2 cellular contexts compared by ENCODE assay signal in the genomic region with DNA sequence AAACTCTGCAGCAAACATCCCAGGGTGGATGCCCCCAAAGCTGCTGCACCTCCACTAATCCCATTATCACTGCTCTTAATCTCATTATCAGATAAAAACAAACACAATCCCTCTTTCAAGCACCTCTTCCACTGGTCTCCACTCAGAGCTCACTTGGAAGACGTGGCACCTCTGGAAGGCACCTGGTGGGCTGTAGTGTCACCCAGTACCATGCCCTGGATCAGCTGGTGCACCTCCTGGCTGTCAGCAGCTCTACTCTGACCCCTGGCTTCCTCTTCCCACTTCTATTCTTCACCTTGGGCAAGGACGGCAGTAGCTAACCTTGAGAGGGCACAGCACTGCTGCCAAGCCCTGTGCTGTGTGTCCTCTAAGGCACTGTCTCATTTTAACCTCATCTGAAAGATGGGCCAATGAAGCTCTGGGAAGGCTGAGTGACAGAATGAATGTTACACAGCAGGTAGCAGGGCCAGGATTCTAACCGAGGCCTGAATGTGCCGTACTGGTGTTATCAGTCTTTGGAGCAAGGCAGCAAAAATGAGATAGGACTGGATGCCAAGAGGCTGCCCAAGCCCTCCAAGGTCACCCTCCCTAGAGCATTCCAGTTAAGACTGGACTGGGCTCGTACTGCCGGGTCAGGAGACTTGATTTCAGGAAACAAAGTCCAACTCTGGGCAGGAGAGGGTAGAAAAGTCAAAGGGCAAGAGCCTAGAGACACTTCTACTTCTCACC.
TF ChIP-seq lines count a peak whose summit lies in the region.

No MANE protein-coding gene starts in this region.

TF ChIP-seq in A549, 52 proteins besides CTCF, POLR2A, EP300 and RAD21:
- TF ChIP-seq CBX2 (IDR thresholded peaks at IDR 0.05; ENCODE audit: borderline replicate concordance, low read depth) (no peak), CEBPB (IDR thresholded peaks at IDR 0.05) (no peak), NFE2L2 (conservative IDR thresholded peaks at IDR 0.05; ENCODE audit: low read length) (no peak), EHF (CRISPR knock-in tag; IDR thresholded peaks at IDR 0.05) (no peak), CHD2 (IDR thresholded peaks at IDR 0.05; ENCODE audit: low read length, partially characterized antibody) (no peak), PHF8 (IDR thresholded peaks at IDR 0.05; ENCODE audit: borderline replicate concordance, low read depth) (no peak), HOXB5 (CRISPR knock-in tag; IDR thresholded peaks at IDR 0.05) (no peak), HEYL (CRISPR knock-in tag; IDR thresholded peaks at IDR 0.05) (no peak), JUNB (IDR thresholded peaks at IDR 0.05) (no peak)
- TF ChIP-seq, protein P1, sequence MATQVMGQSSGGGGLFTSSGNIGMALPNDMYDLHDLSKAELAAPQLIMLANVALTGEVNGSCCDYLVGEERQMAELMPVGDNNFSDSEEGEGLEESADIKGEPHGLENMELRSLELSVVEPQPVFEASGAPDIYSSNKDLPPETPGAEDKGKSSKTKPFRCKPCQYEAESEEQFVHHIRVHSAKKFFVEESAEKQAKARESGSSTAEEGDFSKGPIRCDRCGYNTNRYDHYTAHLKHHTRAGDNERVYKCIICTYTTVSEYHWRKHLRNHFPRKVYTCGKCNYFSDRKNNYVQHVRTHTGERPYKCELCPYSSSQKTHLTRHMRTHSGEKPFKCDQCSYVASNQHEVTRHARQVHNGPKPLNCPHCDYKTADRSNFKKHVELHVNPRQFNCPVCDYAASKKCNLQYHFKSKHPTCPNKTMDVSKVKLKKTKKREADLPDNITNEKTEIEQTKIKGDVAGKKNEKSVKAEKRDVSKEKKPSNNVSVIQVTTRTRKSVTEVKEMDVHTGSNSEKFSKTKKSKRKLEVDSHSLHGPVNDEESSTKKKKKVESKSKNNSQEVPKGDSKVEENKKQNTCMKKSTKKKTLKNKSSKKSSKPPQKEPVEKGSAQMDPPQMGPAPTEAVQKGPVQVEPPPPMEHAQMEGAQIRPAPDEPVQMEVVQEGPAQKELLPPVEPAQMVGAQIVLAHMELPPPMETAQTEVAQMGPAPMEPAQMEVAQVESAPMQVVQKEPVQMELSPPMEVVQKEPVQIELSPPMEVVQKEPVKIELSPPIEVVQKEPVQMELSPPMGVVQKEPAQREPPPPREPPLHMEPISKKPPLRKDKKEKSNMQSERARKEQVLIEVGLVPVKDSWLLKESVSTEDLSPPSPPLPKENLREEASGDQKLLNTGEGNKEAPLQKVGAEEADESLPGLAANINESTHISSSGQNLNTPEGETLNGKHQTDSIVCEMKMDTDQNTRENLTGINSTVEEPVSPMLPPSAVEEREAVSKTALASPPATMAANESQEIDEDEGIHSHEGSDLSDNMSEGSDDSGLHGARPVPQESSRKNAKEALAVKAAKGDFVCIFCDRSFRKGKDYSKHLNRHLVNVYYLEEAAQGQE (IDR thresholded peaks at IDR 0.05), result no peak
- TF ChIP-seq, protein P2, sequence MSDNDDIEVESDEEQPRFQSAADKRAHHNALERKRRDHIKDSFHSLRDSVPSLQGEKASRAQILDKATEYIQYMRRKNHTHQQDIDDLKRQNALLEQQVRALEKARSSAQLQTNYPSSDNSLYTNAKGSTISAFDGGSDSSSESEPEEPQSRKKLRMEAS (IDR thresholded peaks at IDR 0.05), result no peak

TF ChIP-seq in IMR-90, 13 proteins besides CTCF, POLR2A, EP300 and RAD21:
- TF ChIP-seq, protein P3, sequence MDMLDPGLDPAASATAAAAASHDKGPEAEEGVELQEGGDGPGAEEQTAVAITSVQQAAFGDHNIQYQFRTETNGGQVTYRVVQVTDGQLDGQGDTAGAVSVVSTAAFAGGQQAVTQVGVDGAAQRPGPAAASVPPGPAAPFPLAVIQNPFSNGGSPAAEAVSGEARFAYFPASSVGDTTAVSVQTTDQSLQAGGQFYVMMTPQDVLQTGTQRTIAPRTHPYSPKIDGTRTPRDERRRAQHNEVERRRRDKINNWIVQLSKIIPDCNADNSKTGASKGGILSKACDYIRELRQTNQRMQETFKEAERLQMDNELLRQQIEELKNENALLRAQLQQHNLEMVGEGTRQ (IDR thresholded peaks at IDR 0.05; ENCODE audit: low read depth, low read length), result no peak
- no peak for TF ChIP-seq MXI1 (IDR thresholded peaks at IDR 0.05; ENCODE audit: borderline replicate concordance, low read depth, low read length)
- no peak for TF ChIP-seq BHLHE40 (IDR thresholded peaks at IDR 0.05; ENCODE audit: low read depth, low read length)
- TF ChIP-seq FOS (IDR thresholded peaks at IDR 0.05; ENCODE audit: low read depth, low read length), result no peak
- TF ChIP-seq RFX5 (IDR thresholded peaks at IDR 0.05; ENCODE audit: low read depth, low read length), result no peak
- no peak for TF ChIP-seq MAZ (IDR thresholded peaks at IDR 0.05; ENCODE audit: borderline replicate concordance, low read depth, low read length)
- TF ChIP-seq MAFK (IDR thresholded peaks at IDR 0.05; ENCODE audit: low read depth, low read length), result no peak
- TF ChIP-seq NFE2L2 (IDR thresholded peaks at IDR 0.05; ENCODE audit: low read depth, low read length), result no peak
- TF ChIP-seq CHD1 (IDR thresholded peaks at IDR 0.05; ENCODE audit: low read depth, low read length), result no peak
- TF ChIP-seq CEBPB (IDR thresholded peaks at IDR 0.05; ENCODE audit: low read depth, low read length), result no peak
- TF ChIP-seq, protein P4, sequence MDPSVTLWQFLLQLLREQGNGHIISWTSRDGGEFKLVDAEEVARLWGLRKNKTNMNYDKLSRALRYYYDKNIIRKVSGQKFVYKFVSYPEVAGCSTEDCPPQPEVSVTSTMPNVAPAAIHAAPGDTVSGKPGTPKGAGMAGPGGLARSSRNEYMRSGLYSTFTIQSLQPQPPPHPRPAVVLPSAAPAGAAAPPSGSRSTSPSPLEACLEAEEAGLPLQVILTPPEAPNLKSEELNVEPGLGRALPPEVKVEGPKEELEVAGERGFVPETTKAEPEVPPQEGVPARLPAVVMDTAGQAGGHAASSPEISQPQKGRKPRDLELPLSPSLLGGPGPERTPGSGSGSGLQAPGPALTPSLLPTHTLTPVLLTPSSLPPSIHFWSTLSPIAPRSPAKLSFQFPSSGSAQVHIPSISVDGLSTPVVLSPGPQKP (IDR thresholded peaks at IDR 0.05; ENCODE audit: borderline replicate concordance, low read depth, low read length), result no peak
- TF ChIP-seq SMC3 (IDR thresholded peaks at IDR 0.05; ENCODE audit: low read depth, low read length), result no peak
- no peak for TF ChIP-seq RCOR1 (IDR thresholded peaks at IDR 0.05; ENCODE audit: insufficient replicate concordance, low read length)
